13 cellular contexts compared by ENCODE assay signal in the genomic region with DNA sequence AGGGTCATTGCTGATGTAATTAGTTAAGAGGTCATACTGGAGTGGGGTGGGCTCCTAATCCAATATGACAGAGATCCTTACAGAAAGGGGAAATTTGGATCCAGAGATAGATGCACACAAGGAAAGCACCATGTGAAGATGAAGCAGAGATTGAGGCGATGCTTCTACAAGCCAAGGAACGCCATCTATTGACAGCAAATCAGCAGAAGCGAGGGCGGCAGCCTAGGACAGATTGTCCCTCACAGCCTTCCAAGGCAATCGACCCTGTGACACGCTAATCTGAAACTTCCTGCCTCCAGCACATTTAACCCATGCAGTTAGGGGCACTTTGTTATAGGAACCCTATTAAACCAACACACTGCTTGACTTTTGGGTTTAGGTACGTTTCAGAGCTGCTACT.
A peak's percentile ranks its signal among the peaks of the same experiment; 100 is the strongest.
DNase-seq lines count a peak whose midpoint lies in the region; ATAC-seq and TF ChIP-seq lines count a peak whose summit lies in the region.
"Had no signal": no experiment of that assay in that cellular context is flagged by ENCODE, and none has a peak within 500 bp of the region (broad histone marks: within the 10 kb centered on the region; RNA-seq: fewer than 3 reads in every experiment).

No MANE protein-coding gene starts in this region.

- no peaks in the 10 kb centered on the region for H3K9me2 ChIP-seq in Karpas-422 (replicated peaks; ENCODE audit: insufficient read depth, low read length)

- no peak overlapping the region for H3K9ac ChIP-seq in Karpas-422 (ENCODE audit: low read length)
- H3K9ac ChIP-seq in adipocyte (ENCODE audit: low read length), result no peak overlapping the region
- H3K9ac ChIP-seq: KMS-11 had no signal

- H3K27me3 ChIP-seq in Karpas-422 (ENCODE audit: low read length) (no peaks in the 10 kb centered on the region), adipocyte (replicated peaks; ENCODE audit: control insufficient read depth, insufficient read depth, low read length) (peaks cover 5% of the 10 kb centered on the region), lung (ENCODE audit: control insufficient read depth, insufficient read depth) (no peaks in the 10 kb centered on the region), stomach (no peaks in the 10 kb centered on the region)
- H3K27me3 ChIP-seq: SJCRH30 had no signal

- H3K4me1 ChIP-seq in Karpas-422 (ENCODE audit: low read length) (no peaks in the 10 kb centered on the region), adipocyte (ENCODE audit: control insufficient read depth, insufficient read depth, low read length) (no peaks in the 10 kb centered on the region), lung (ENCODE audit: control insufficient read depth in 2 of 2, insufficient read depth in 2 of 2, low read length in 2 of 2) (no peaks in the 10 kb centered on the region), stomach (no peaks in the 10 kb centered on the region)
- H3K4me1 ChIP-seq: SJCRH30 had no signal

- ATAC-seq in lung (ENCODE audit: insufficient read depth, low FRiP score) (no peak), HG02973 (IDR thresholded peaks at IDR 0.05; ENCODE audit: unreplicated experiment) (no peak)
- ATAC-seq: activated CD4-positive, CD25-positive, alpha-beta regulatory T cell treated with anti-CD3 and anti-CD28 coated beads, Interleukin-2, amount 50 U/mL, for 24 hours; activated T-cell treated with anti-CD3 and anti-CD28 coated beads, Interleukin-2, amount 50 U/mL, for 4 hours had no signal

- H3K36me3 ChIP-seq in Karpas-422 (ENCODE audit: insufficient read depth, low read length) (no peaks in the 10 kb centered on the region), adipocyte (ENCODE audit: control insufficient read depth, insufficient read depth, low read length, severe bottlenecking) (no peaks in the 10 kb centered on the region), lung (ENCODE audit: control insufficient read depth in 2 of 2, insufficient read depth in 2 of 2, low read length in 2 of 2) (no peaks in the 10 kb centered on the region), stomach (no peaks in the 10 kb centered on the region)
- H3K36me3 ChIP-seq: SJCRH30 had no signal

- TF ChIP-seq EP300 in stomach (IDR thresholded peaks at IDR 0.05), result no peak

- no peaks in the 10 kb centered on the region for H4K20me1 ChIP-seq in Karpas-422 (ENCODE audit: insufficient read depth, low read depth, low read length)

- intact Hi-C loops in stomach (cut with DNase I; ENCODE audit: low total_unique reads), result no loop called here

- WGBS in lung, 2 donors, result 61 to 64% methylated on average over 7 of the region's 7 CpGs
- 43 to 63% (median 49%) methylated on average over 7 of the region's 7 CpGs for WGBS in stomach, 5 donors

- no peak for TF ChIP-seq POLR2A in stomach (IDR thresholded peaks at IDR 0.05)

- H3K9me3 ChIP-seq in Karpas-422 (ENCODE audit: low read length), result no peaks in the 10 kb centered on the region
- H3K9me3 ChIP-seq in adipocyte (ENCODE audit: control insufficient read depth, low read length), result no peaks in the 10 kb centered on the region
- peaks cover 0 to 2% of the 10 kb centered on the region in 2 donors for H3K9me3 ChIP-seq in lung (ENCODE audit: control insufficient read depth in 2 of 2, insufficient read depth in 1 of 2, low read length in 1 of 2)
- no peaks in the 10 kb centered on the region for H3K9me3 ChIP-seq in stomach
- H3K9me3 ChIP-seq: SJCRH30 had no signal

- TF ChIP-seq CTCF in lung (IDR thresholded peaks at IDR 0.05; ENCODE audit: control extremely low read depth, extremely low read depth), result peak; percentile 2
- no peak for TF ChIP-seq CTCF in stomach (IDR thresholded peaks at IDR 0.05)

- H3K4me2 ChIP-seq in Karpas-422 (ENCODE audit: low read depth, low read length, poor library complexity, severe bottlenecking), result no peak overlapping the region
- H3K4me2 ChIP-seq: KMS-11 had no signal

- H3K27ac ChIP-seq in Karpas-422 (ENCODE audit: low read length) (no peak overlapping the region), lung (ENCODE audit: low read depth in 1 of 2, low read length in 1 of 2) (no peak overlapping the region), stomach (no peak overlapping the region)
- H3K27ac ChIP-seq: KMS-11, SJCRH30 had no signal

- H3K4me3 ChIP-seq in Karpas-422 (ENCODE audit: low read length) (no peak overlapping the region), adipocyte (ENCODE audit: low read length) (no peak overlapping the region), lung (no peak overlapping the region), stomach (no peak overlapping the region)
- H3K4me3 ChIP-seq: SJCRH30 had no signal

- no peaks in the 10 kb centered on the region for H3K79me2 ChIP-seq in Karpas-422 (ENCODE audit: low read length)

- peak; percentile 9 for DNase-seq in EH (ENCODE audit: low read depth)
- DNase-seq in Karpas-422, result peak; percentile 44
- DNase-seq in adipocyte (ENCODE audit: low read depth), result peak; percentile 52
- DNase-seq in lung (ENCODE audit: low spot score), result no peak
- DNase-seq in stomach, result no peak
- no peak for DNase-seq in amniotic stem cell (lab: John Stamatoyannopoulos, UW)
- no peak for DNase-seq in central memory CD4-positive, alpha-beta T cell
- DNase-seq: activated T-cell treated with anti-CD3 and anti-CD28 coated beads, Interleukin-2, amount 50 U/mL, for 4 hours; NCI-H226; SJCRH30 had no signal

- no peak overlapping the region for H2AFZ ChIP-seq in Karpas-422 (ENCODE audit: low read length)

Comparison
In these comparisons a context has a peak if more than half of its experiments do, and no peak if none do; other contexts are left out.
1. DNase-seq: peak in EH (single experiment), Karpas-422 (single experiment) and adipocyte (single experiment); none in lung (single experiment), stomach (single experiment), amniotic stem cell (single experiment) and central memory CD4-positive, alpha-beta T cell (single experiment).